8 cellular contexts compared by ENCODE assay signal in the genomic region with DNA sequence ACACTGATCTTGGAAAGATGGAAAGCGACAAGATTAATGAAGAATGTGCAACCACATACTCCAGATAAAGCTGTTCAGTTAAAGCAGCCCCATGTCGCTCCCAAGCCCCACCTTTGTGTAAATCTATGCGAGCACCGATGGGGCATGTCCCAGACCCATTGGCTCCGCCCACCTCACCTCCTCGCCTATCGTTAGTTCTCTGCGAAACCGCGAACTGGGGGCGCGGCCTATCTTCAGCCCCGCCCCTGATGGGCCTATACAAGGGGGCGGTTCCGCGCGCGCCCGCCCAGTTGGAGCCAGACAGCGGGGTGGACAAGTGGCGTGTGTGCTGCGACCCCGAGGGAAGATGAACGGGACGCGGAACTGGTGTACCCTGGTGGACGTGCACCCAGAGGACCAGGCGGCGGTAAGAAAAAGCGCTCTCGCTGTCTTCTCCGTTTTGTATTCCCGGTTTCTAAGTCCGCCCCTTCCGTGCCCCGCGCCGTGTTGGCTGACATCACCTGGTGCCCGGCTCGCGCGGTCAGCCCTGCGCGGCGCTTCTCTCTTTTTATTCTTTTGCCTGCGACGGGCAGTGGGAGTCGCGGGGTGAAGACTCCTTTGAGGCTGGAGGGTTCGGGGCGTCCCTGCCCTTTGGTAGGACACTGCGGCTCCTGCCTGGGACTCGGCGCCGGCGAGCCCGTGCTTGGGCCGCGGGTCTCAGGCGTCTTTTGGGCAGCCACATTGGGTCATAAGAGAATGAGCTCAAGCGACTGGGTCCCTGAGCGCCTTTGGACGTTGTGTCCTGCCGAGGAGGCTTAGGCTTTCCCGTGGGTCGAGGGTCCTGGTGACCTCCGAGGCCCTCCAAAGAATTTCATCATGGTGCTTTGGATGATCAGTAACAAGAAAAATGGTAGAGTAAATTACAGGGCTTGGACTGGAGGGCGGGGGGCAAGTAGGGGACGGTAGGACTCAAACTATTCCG. TPM values are rescaled to one million over a fixed set of nuclear protein-coding genes. Genes with fewer than 3 reads are reported as not detected.
DNase-seq lines count a peak whose midpoint lies in the region; ATAC-seq, FAIRE-seq and TF ChIP-seq lines count a peak whose summit lies in the region.

A gene with protein sequence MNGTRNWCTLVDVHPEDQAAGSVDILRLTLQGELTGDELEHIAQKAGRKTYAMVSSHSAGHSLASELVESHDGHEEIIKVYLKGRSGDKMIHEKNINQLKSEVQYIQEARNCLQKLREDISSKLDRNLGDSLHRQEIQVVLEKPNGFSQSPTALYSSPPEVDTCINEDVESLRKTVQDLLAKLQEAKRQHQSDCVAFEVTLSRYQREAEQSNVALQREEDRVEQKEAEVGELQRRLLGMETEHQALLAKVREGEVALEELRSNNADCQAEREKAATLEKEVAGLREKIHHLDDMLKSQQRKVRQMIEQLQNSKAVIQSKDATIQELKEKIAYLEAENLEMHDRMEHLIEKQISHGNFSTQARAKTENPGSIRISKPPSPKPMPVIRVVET (plus strand): TSS at position 289 of the 961 bp plus-strand sequence. CDS start 58 bp downstream, at position 347.

- peak within 1 kb of the TSS; percentile 88 to 91 for H3K27ac Mint-ChIP-seq in natural killer cell

- H3K4me3 Mint-ChIP-seq in natural killer cell, result peak within 1 kb of the TSS; percentile 99

- ATAC-seq in GM21576 (IDR thresholded peaks at IDR 0.05; ENCODE audit: unreplicated experiment) (peak; percentile 92), natural killer cell (peak; percentile 98 to 99 (median 99))

- TF ChIP-seq CTCF in fibroblast of mammary gland (conservative IDR thresholded peaks at IDR 0.05; ENCODE audit: control insufficient read depth, insufficient read depth, low read depth, low read length) (no peak), natural killer cell (IDR thresholded peaks at IDR 0.05) (no peak)

- TF ChIP-seq EP300 in Ishikawa (IDR thresholded peaks at IDR 0.05; ENCODE audit: borderline replicate concordance), result no peak

- peaks cover 19 to 24% of the 10 kb centered on the region in 2 donors for H3K4me1 Mint-ChIP-seq in natural killer cell

- no peaks in the 10 kb centered on the region for H3K9me3 Mint-ChIP-seq in natural killer cell

- peak; percentile 71 for FAIRE-seq in RCC 7860 (lab: Jason Lieb, UNC)

- peak within 1 kb of the TSS; percentile 76 for H3K4me3 ChIP-seq in fibroblast of mammary gland (ENCODE audit: control insufficient read depth, low read depth, low read length)

- H3K36me3 Mint-ChIP-seq in natural killer cell, result no peaks in the 10 kb centered on the region

- intact Hi-C loops in natural killer cell (cut with micrococcal nuclease), result loop anchor here (1.0 to 5.0 kb wide), 2 partner anchors 29 to 83 kb away; partner anchors contain the start of genes CGN and POGZ

- no peak for TF ChIP-seq RAD21 in Ishikawa (IDR thresholded peaks at IDR 0.05; ENCODE audit: low read depth)

- peak; percentile 96 for DNase-seq in DMS114 treated with DMSO at 0.1 percent for 48 hours (lab: John Stamatoyannopoulos, UW; ENCODE audit: unreplicated experiment)
- peak; percentile 89 for DNase-seq in RCC 7860 (ENCODE audit: low spot score)
- peak; percentile 84 to 87 for DNase-seq in activated T-helper 1 cell treated with anti-CD3 and anti-CD28 coated beads, Interleukin-2, amount 50 U/mL, for 16 hours (ENCODE audit: low read depth in 1 of 2, low spot score in 1 of 2)
- peak; percentile 74 for DNase-seq in fibroblast of mammary gland (ENCODE audit: low read depth)
- DNase-seq in natural killer cell, result peak; percentile 92
- DNase-seq in stimulated activated naive CD4-positive, alpha-beta T cell treated with Interleukin-2 at 50 U/mL for 16 hours (lab: John Stamatoyannopoulos, UW), result peak; percentile 93

- peaks cover 25% of the 10 kb centered on the region in 2 donors for H3K27me3 Mint-ChIP-seq in natural killer cell (ENCODE audit: low read depth in 2 of 2)

TF ChIP-seq in Ishikawa, 13 proteins besides CTCF, POLR2A, EP300 and RAD21:
- TF ChIP-seq NFIC (IDR thresholded peaks at IDR 0.05) (peak; percentile 6; the same call in 1 of the 2 replicates), TEAD4 (IDR thresholded peaks at IDR 0.05) (no peak), EGR1 (IDR thresholded peaks at IDR 0.05) (no peak), TAF1 (IDR thresholded peaks at IDR 0.05; ENCODE audit: low read depth) (peak; percentile 62)

RNA-seq across cellular contexts. Expression of the gene that starts here (rescaled TPM):
- total RNA-seq in natural killer cell, result 1 to 10 TPM; 4.6 to 7.2 (median 5.0) TPM

Comparison
In these comparisons a context has a peak if more than half of its experiments do, and no peak if none do; other contexts are left out.
1. Peak in every context shown above with its lines: DNase-seq, ATAC-seq and H3K4me3 ChIP-seq.